Comparison of ENCODE assay signal across 1 cellular context in genomic region chr11:19711911-19712280, GRCh38.
TF ChIP-seq lines count a peak whose summit lies in the region.

No MANE protein-coding gene starts in this region.

TF ChIP-seq in HepG2, 621 proteins besides CTCF, POLR2A, EP300 and RAD21 (continued from another document):
- no peak for TF ChIP-seq ZNF318 (CRISPR knock-in tag; IDR thresholded peaks at IDR 0.05)
- TF ChIP-seq ZBTB40 (IDR thresholded peaks at IDR 0.05): no peak
- no peak for TF ChIP-seq ZBTB40 (CRISPR knock-in tag; IDR thresholded peaks at IDR 0.05)
